Comparison of ENCODE assay signal across 10 cellular contexts in genomic region chr1:203272633-203273205, GRCh38. TPM values are rescaled to one million over a fixed set of nuclear protein-coding genes. Genes with fewer than 3 reads are reported as not detected.
DNase-seq lines count a peak whose midpoint lies in the region; FAIRE-seq and TF ChIP-seq lines count a peak whose summit lies in the region.
"Had no signal": no experiment of that assay in that cellular context is flagged by ENCODE, and none has a peak within 500 bp of the region (broad histone marks: within the 10 kb centered on the region; RNA-seq: fewer than 3 reads in every experiment).

No MANE protein-coding gene starts in this region.

- peaks cover 19 to 58% (median 42%) of the 10 kb centered on the region in 4 donors for H3K4me1 Mint-ChIP-seq in CD4-positive, alpha-beta memory T cell

- CTCF ChIA-PET in CD4-positive, alpha-beta memory T cell (lab: Charles Lee; ENCODE audit: partially characterized antibody): interaction anchor here (0.6 to 17.8 kb wide), 15 partner anchors 8 to 354 kb away, joined by 3 to 921 read pairs (median 5); partner anchors contain the start of genes ATP2B4, BTG2, FMOD and OPTC

- no peaks in the 10 kb centered on the region for H3K9me3 Mint-ChIP-seq in CD4-positive, alpha-beta memory T cell

- DNase-seq in CD4-positive, alpha-beta memory T cell: no peak
- DNase-seq in NT2/D1 (ENCODE audit: low read depth, low spot score): no peak
- peak; percentile 57 for DNase-seq in esophagus muscularis mucosa (ENCODE audit: extremely low spot score)
- no peak for DNase-seq in sigmoid colon
- DNase-seq in small intestine: no peak
- no peak for DNase-seq in NOMO-1 treated with DMSO at 0.1 percent for 48 hours (lab: John Stamatoyannopoulos, UW; ENCODE audit: unreplicated experiment)
- DNase-seq in NCI-H82 treated with DMSO at 0.1 percent for 48 hours (lab: John Stamatoyannopoulos, UW; ENCODE audit: unreplicated experiment): no peak
- no peak for DNase-seq in SHP77 (lab: John Stamatoyannopoulos, UW)

- peak overlapping the region in 1 of 2 donors; percentile 27 for H3K4me3 ChIP-seq in CD4-positive, alpha-beta memory T cell (ENCODE audit: low read length in 2 of 2)
- H3K4me3 ChIP-seq in NT2/D1 (ENCODE audit: insufficient read length, low read depth) (peak overlapping the region; percentile 41), esophagus muscularis mucosa (peak overlapping the region; percentile 30 to 53 (median 38)), sigmoid colon (peak overlapping the region in 1 of 4 donors; percentile 31), small intestine (ENCODE audit: low read depth in 1 of 2, low read length in 2 of 2) (no peak overlapping the region)

- peaks cover 59% of the 10 kb centered on the region for H3K4me1 ChIP-seq in CD4-positive, alpha-beta memory T cell (ENCODE audit: insufficient read depth, low read length)
- H3K4me1 ChIP-seq in NT2/D1 (ENCODE audit: insufficient read depth, insufficient read length) (peaks cover 13% of the 10 kb centered on the region), esophagus muscularis mucosa (peaks cover 53 to 79% (median 67%) of the 10 kb centered on the region in 4 donors), sigmoid colon (peaks cover 0 to 70% (median 56%) of the 10 kb centered on the region in 4 donors), small intestine (ENCODE audit: control insufficient read depth in 2 of 2, insufficient read depth in 1 of 2, low read depth in 1 of 2, low read length in 1 of 2) (peaks cover 0 to 4% of the 10 kb centered on the region in 2 donors)

- H3K27me3 Mint-ChIP-seq in CD4-positive, alpha-beta memory T cell: no peaks in the 10 kb centered on the region

- WGBS in esophagus muscularis mucosa: 8% methylated on average over 8 of the region's 17 CpGs
- WGBS in sigmoid colon, 2 donors: 20 to 30% methylated on average over 17 of the region's 17 CpGs
- WGBS in small intestine, 3 donors: 19 to 27% (median 21%) methylated on average over 17 of the region's 17 CpGs

- TF ChIP-seq EP300 in esophagus muscularis mucosa (IDR thresholded peaks at IDR 0.05) (no peak), sigmoid colon (IDR thresholded peaks at IDR 0.05) (no peak)

- H3K36me3 ChIP-seq in CD4-positive, alpha-beta memory T cell (ENCODE audit: insufficient read depth, low read length): no peaks in the 10 kb centered on the region
- H3K36me3 ChIP-seq in NT2/D1 (ENCODE audit: insufficient read depth, insufficient read length, low read length): no peaks in the 10 kb centered on the region
- H3K36me3 ChIP-seq in esophagus muscularis mucosa: no peaks in the 10 kb centered on the region
- no peaks in the 10 kb centered on the region for H3K36me3 ChIP-seq in sigmoid colon
- no peaks in the 10 kb centered on the region for H3K36me3 ChIP-seq in small intestine (ENCODE audit: control insufficient read depth in 2 of 2, insufficient read depth in 2 of 2, low read length in 2 of 2)

- H3K27me3 ChIP-seq in CD4-positive, alpha-beta memory T cell (ENCODE audit: insufficient read depth, low read length): no peaks in the 10 kb centered on the region
- H3K27me3 ChIP-seq in NT2/D1 (ENCODE audit: insufficient read depth, insufficient read length): peaks cover 41% of the 10 kb centered on the region
- H3K27me3 ChIP-seq in esophagus muscularis mucosa: no peaks in the 10 kb centered on the region
- no peaks in the 10 kb centered on the region for H3K27me3 ChIP-seq in sigmoid colon
- no peaks in the 10 kb centered on the region for H3K27me3 ChIP-seq in small intestine (ENCODE audit: control insufficient read depth in 2 of 2, insufficient read depth in 2 of 2, low read length in 2 of 2)

- H3K9me3 ChIP-seq in CD4-positive, alpha-beta memory T cell (ENCODE audit: control insufficient read depth in 1 of 2, low read length in 2 of 2): no peaks in the 10 kb centered on the region
- no peaks in the 10 kb centered on the region for H3K9me3 ChIP-seq in NT2/D1 (ENCODE audit: insufficient read depth, low read length)
- H3K9me3 ChIP-seq in esophagus muscularis mucosa: no peaks in the 10 kb centered on the region
- no peaks in the 10 kb centered on the region for H3K9me3 ChIP-seq in sigmoid colon
- no peaks in the 10 kb centered on the region for H3K9me3 ChIP-seq in small intestine (ENCODE audit: control insufficient read depth, low read depth)

- H3K9ac ChIP-seq in NT2/D1 (ENCODE audit: insufficient read length, low read depth): peak overlapping the region; percentile 33

- intact Hi-C loops in CD4-positive, alpha-beta memory T cell (cut with micrococcal nuclease): loop anchor here (1.0 kb wide), 4 partner anchors 15 to 66 kb away; partner anchors contain the start of gene BTG2
- intact Hi-C loops in esophagus muscularis mucosa (cut with DNase I) (loop anchor here (2.0 to 5.0 kb wide), 3 partner anchors 35 to 215 kb away; partner anchors contain the start of gene BTG2), sigmoid colon (cut with DNase I) (loop anchor here (1.0 to 10.0 kb wide), 4 partner anchors 55 to 432 kb away; no protein-coding TSS in a partner anchor)

- no peak for TF ChIP-seq POLR2A in esophagus muscularis mucosa (IDR thresholded peaks at IDR 0.05; ENCODE audit: low read depth)
- no peak for TF ChIP-seq POLR2A in sigmoid colon (IDR thresholded peaks at IDR 0.05)

- POLR2A ChIA-PET in CD4-positive, alpha-beta memory T cell (lab: Charles Lee; ENCODE audit: partially characterized antibody): interaction anchor here (0.6 to 23.9 kb wide), 13 partner anchors 9 to 1223 kb away, joined by 3 to 877 read pairs (median 4); partner anchors contain the start of genes ATP2B4 and BTG2

- TF ChIP-seq CTCF in esophagus muscularis mucosa (IDR thresholded peaks at IDR 0.05) (no peak), sigmoid colon (IDR thresholded peaks at IDR 0.05) (no peak)

- H3K36me3 Mint-ChIP-seq in CD4-positive, alpha-beta memory T cell: no peaks in the 10 kb centered on the region

- H3K4me3 Mint-ChIP-seq in CD4-positive, alpha-beta memory T cell: peak overlapping the region in 4 of 8 donors; percentile 62 to 74 (median 66)

- H3K27ac ChIP-seq in CD4-positive, alpha-beta memory T cell (ENCODE audit: low read depth, low read length): peak overlapping the region; percentile 46
- peak overlapping the region; percentile 93 to 98 (median 95) for H3K27ac ChIP-seq in esophagus muscularis mucosa (replicated peaks in 1 of 4)
- H3K27ac ChIP-seq in sigmoid colon: peak overlapping the region; percentile 86 to 98 (median 92)
- H3K27ac ChIP-seq in small intestine (ENCODE audit: low read depth in 1 of 2, low read length in 1 of 2): peak overlapping the region in 1 of 2 donors; percentile 81

- FAIRE-seq in small intestine (lab: Jason Lieb, UNC): no peak

- H3K27ac Mint-ChIP-seq in CD4-positive, alpha-beta memory T cell: peak overlapping the region; percentile 40 to 94 (median 86)

RNA-seq across cellular contexts. Expression of gene BTG2, which starts 32.6 kb away (rescaled TPM):
- total RNA-seq in CD4-positive, alpha-beta memory T cell: 100 to 1,000 TPM; 197 to 201 TPM
- 100 to 1,000 TPM; 123 to 288 TPM for polyA plus RNA-seq in CD4-positive, alpha-beta memory T cell
- total RNA-seq in esophagus muscularis mucosa: 100 to 1,000 TPM in 3 of 4 donors, 10 to 100 TPM in 1; 67.7 to 656 (median 159) TPM
- 100 to 1,000 TPM in 3 of 4 donors, 10 to 100 TPM in 1; 66.0 to 397 (median 180) TPM for total RNA-seq in sigmoid colon
- polyA plus RNA-seq in sigmoid colon: 10 to 100 TPM; 37.2 to 81.0 (median 63.7) TPM
- polyA plus RNA-seq in small intestine: 100 to 1,000 TPM in 1 of 3 donors, 10 to 100 TPM in 2; 15.9 to 101 (median 23.5) TPM

RNA-seq across cellular contexts. Expression of gene CHIT1, which starts 43.2 kb away (rescaled TPM):
- under 1 TPM; 0.41 to 0.78 TPM for total RNA-seq in CD4-positive, alpha-beta memory T cell
- not detected for polyA plus RNA-seq in CD4-positive, alpha-beta memory T cell
- total RNA-seq in esophagus muscularis mucosa (under 1 TPM in 3 of 4 donors, not detected in 1; 0.11 to 0.26 (median 0.17) TPM), sigmoid colon (not detected)
- polyA plus RNA-seq in sigmoid colon (under 1 TPM in 1 of 3 donors, not detected in 2; 0.98 TPM), small intestine (under 1 TPM in 1 of 3 donors, not detected in 2; 0.43 TPM)
- total RNA-seq: fibroblast of villous mesenchyme, G401 had no signal

Comparison
In these comparisons a context has a peak if more than half of its experiments do, and no peak if none do; other contexts are left out.
1. H3K4me3 ChIP-seq: peak in NT2/D1 (single experiment) and esophagus muscularis mucosa (4 of 4); none in small intestine (0 of 2).